In the genomic region with DNA sequence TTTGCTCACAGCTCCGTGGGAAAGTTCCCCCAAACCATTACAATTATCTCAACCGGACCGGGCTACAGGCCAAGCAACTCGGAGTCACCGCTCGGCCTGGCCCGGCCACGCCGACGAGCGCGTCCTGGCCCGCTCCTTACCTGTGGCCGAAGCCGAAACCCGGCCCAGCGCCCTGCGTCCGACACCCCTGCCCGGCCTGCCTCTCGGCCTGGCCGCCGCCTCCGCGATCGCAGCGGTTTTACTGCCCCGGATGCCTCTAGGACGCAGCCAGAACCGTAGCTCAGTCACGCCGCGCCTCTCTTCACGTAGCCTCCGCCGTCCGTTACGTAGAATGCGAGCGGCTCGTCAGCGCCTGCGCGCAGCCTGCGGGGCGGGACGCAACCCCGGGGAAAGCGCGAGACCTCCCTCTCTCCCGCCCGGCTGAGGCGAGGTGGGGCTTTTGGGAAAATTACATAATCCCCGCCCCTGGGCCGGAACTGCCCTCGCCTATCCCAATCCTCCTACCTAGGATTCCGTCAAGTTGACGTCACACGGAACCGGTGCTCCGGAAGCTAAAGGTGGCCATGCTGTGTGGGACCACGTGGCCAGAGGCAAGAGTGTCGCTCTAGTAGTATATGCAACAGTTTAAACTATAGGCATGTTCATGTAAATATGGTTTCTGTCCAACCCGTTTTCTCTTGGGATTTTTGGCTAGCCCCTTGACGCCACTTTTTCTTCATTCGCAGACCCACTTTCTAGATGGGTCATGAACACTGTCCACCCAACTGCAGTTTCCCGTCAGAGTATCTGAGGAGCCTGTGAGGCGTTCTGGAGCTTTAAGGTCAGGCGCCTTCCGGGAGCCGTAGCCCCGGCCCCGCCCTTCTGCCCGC, we compare ENCODE assay signal across 8 cellular contexts. TPM values are rescaled to one million over a fixed set of nuclear protein-coding genes. Genes with fewer than 3 reads are reported as not detected.
A peak's percentile ranks its signal among the peaks of the same experiment; 100 is the strongest.
DNase-seq lines count a peak whose midpoint lies in the region; ATAC-seq, FAIRE-seq and TF ChIP-seq lines count a peak whose summit lies in the region.

A gene with protein sequence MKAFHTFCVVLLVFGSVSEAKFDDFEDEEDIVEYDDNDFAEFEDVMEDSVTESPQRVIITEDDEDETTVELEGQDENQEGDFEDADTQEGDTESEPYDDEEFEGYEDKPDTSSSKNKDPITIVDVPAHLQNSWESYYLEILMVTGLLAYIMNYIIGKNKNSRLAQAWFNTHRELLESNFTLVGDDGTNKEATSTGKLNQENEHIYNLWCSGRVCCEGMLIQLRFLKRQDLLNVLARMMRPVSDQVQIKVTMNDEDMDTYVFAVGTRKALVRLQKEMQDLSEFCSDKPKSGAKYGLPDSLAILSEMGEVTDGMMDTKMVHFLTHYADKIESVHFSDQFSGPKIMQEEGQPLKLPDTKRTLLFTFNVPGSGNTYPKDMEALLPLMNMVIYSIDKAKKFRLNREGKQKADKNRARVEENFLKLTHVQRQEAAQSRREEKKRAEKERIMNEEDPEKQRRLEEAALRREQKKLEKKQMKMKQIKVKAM (minus strand): TSS at position 326 of the 869 bp plus-strand sequence. CDS start 7,422 bp downstream, outside the sequence.

- H3K4me3 ChIP-seq in AG04450 (ENCODE audit: low read depth, low read length) (peak within 1 kb of the TSS; percentile 65), cardiac fibroblast (replicated peaks in 1 of 2; ENCODE audit: low read depth in 2 of 2, low read length in 2 of 2) (peak within 1 kb of the TSS; percentile 60 to 94), small intestine (ENCODE audit: low read depth in 1 of 2, low read length in 2 of 2) (peak within 1 kb of the TSS; percentile 89 to 99)

- H3K9me3 ChIP-seq in AG04450 (ENCODE audit: control insufficient read depth, insufficient read depth, low read length) (no peaks in the 10 kb centered on the region), small intestine (ENCODE audit: control insufficient read depth, low read depth) (no peaks in the 10 kb centered on the region)

- H3K27ac Mint-ChIP-seq in WTC11: peak within 1 kb of the TSS; percentile 100

- POLR2A ChIA-PET in AG04450 (lab: Yijun Ruan, JAX): interaction anchor here (0.6 to 2.0 kb wide), 26 partner anchors 9 to 732 kb away, joined by 3 to 12 read pairs (median 4); partner anchors contain the start of genes CEP95, DDX5, FTSJ3 and MAP3K3
- POLR2A ChIA-PET in WTC11 (lab: Charles Lee): interaction anchor here (1.0 to 1.6 kb wide), 11 partner anchors 9 to 152 kb away, joined by 3 to 12 read pairs (median 4); partner anchors contain the start of genes FTSJ3, LIMD2, MAP3K3 and PSMC5

- CTCF ChIA-PET in AG04450 (lab: Charles Lee): interaction anchor here (0.7 to 1.7 kb wide), 3 partner anchors 9 to 24 kb away, joined by 3 read pairs; no protein-coding TSS in a partner anchor
- CTCF ChIA-PET in WTC11 (lab: Charles Lee): interaction anchor here (0.7 to 1.7 kb wide), 8 partner anchors 33 to 255 kb away, joined by 3 to 8 read pairs (median 4); no protein-coding TSS in a partner anchor

- H3K36me3 Mint-ChIP-seq in WTC11: peaks cover 17% of the 10 kb centered on the region; the same call in 1 of the 2 replicates

- H3K36me3 ChIP-seq in small intestine (ENCODE audit: control insufficient read depth in 2 of 2, insufficient read depth in 2 of 2, low read length in 2 of 2): peaks cover 0 to under 1% of the 10 kb centered on the region in 2 donors

- peaks cover 19% of the 10 kb centered on the region for H3K4me1 Mint-ChIP-seq in WTC11

- TF ChIP-seq CTCF in AG04450 (IDR thresholded peaks at IDR 0.05; ENCODE audit: low read depth, low read length) (no peak), WTC11 (IDR thresholded peaks at IDR 0.05) (no peak), cardiac fibroblast (IDR thresholded peaks at IDR 0.05; ENCODE audit: low read depth, low read length) (no peak)

- peak; percentile 97 for DNase-seq in AG04450 (ENCODE audit: low read depth, low spot score)
- DNase-seq in NCI-H226: peak; percentile 98
- peak; percentile 98 for DNase-seq in WTC11 (ENCODE audit: low spot score)
- DNase-seq in cardiac fibroblast (ENCODE audit: low read depth in 2 of 2): peak; percentile 99 to 100
- DNase-seq in iPS-NIHi11 (ENCODE audit: low spot score): peak; percentile 99
- peak; percentile 100 for DNase-seq in small intestine

- ATAC-seq in GM18909 (IDR thresholded peaks at IDR 0.05; ENCODE audit: poor library complexity, unreplicated experiment) (peak; percentile 85), HG03175 (IDR thresholded peaks at IDR 0.05; ENCODE audit: unreplicated experiment) (peak; percentile 85), WTC11 (peak; percentile 95)

- H3K27me3 ChIP-seq in AG04450 (ENCODE audit: control insufficient read depth, insufficient read depth, low read length) (no peaks in the 10 kb centered on the region), small intestine (ENCODE audit: control insufficient read depth in 2 of 2, insufficient read depth in 2 of 2, low read length in 2 of 2) (no peaks in the 10 kb centered on the region)

- H3K27ac ChIP-seq in AG04450 (ENCODE audit: low read depth, low read length) (peak within 1 kb of the TSS; percentile 99), small intestine (ENCODE audit: low read depth in 1 of 2, low read length in 1 of 2) (peak within 1 kb of the TSS; percentile 98 to 99)

- FAIRE-seq in small intestine (lab: Jason Lieb, UNC): no peak

- 0 to 1% (median 0%) methylated on average over 73 to 74 of the region's 74 CpGs for WGBS in small intestine, 3 donors

- no peaks in the 10 kb centered on the region for H3K27me3 Mint-ChIP-seq in WTC11 (ENCODE audit: low read depth)

- peak within 1 kb of the TSS; percentile 97 for H3K4me3 Mint-ChIP-seq in WTC11

- H3K9me3 Mint-ChIP-seq in WTC11: no peaks in the 10 kb centered on the region

- H3K4me1 ChIP-seq in small intestine (ENCODE audit: control insufficient read depth in 2 of 2, insufficient read depth in 1 of 2, low read depth in 1 of 2, low read length in 1 of 2): peaks cover 2 to 8% of the 10 kb centered on the region in 2 donors

TF ChIP-seq in WTC11, 78 proteins besides CTCF, POLR2A, EP300 and RAD21 (continues in another document):
- TF ChIP-seq KAT7 (CRISPR knock-in tag; IDR thresholded peaks at IDR 0.05; ENCODE audit: borderline replicate concordance) (0 out of 2 replicates have a peak, but pooled peaks have one; percentile 34), RELA (CRISPR knock-in tag; IDR thresholded peaks at IDR 0.05; ENCODE audit: borderline replicate concordance) (peak; percentile 74; the same call in 1 of the 2 replicates), FOXJ3 (CRISPR knock-in tag; IDR thresholded peaks at IDR 0.05; ENCODE audit: borderline replicate concordance) (no peak), CREM (CRISPR knock-in tag; IDR thresholded peaks at IDR 0.05) (peak; percentile 87), ZNF121 (CRISPR knock-in tag; IDR thresholded peaks at IDR 0.05) (no peak), HMGA2 (CRISPR knock-in tag; IDR thresholded peaks at IDR 0.05) (no peak), RORB (CRISPR knock-in tag; IDR thresholded peaks at IDR 0.05) (no peak), MXD4 (CRISPR knock-in tag; IDR thresholded peaks at IDR 0.05; ENCODE audit: borderline replicate concordance) (no peak), MLX (CRISPR knock-in tag; IDR thresholded peaks at IDR 0.05) (no peak), TEAD1 (CRISPR knock-in tag; IDR thresholded peaks at IDR 0.05) (no peak; the same call in 1 of the 2 replicates), TCF7 (CRISPR knock-in tag; IDR thresholded peaks at IDR 0.05; ENCODE audit: low read depth) (no peak)
- TF ChIP-seq, protein P1, sequence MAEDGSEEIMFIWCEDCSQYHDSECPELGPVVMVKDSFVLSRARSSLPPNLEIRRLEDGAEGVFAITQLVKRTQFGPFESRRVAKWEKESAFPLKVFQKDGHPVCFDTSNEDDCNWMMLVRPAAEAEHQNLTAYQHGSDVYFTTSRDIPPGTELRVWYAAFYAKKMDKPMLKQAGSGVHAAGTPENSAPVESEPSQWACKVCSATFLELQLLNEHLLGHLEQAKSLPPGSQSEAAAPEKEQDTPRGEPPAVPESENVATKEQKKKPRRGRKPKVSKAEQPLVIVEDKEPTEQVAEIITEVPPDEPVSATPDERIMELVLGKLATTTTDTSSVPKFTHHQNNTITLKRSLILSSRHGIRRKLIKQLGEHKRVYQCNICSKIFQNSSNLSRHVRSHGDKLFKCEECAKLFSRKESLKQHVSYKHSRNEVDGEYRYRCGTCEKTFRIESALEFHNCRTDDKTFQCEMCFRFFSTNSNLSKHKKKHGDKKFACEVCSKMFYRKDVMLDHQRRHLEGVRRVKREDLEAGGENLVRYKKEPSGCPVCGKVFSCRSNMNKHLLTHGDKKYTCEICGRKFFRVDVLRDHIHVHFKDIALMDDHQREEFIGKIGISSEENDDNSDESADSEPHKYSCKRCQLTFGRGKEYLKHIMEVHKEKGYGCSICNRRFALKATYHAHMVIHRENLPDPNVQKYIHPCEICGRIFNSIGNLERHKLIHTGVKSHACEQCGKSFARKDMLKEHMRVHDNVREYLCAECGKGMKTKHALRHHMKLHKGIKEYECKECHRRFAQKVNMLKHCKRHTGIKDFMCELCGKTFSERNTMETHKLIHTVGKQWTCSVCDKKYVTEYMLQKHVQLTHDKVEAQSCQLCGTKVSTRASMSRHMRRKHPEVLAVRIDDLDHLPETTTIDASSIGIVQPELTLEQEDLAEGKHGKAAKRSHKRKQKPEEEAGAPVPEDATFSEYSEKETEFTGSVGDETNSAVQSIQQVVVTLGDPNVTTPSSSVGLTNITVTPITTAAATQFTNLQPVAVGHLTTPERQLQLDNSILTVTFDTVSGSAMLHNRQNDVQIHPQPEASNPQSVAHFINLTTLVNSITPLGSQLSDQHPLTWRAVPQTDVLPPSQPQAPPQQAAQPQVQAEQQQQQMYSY (CRISPR knock-in tag; IDR thresholded peaks at IDR 0.05): no peak

RNA-seq across cellular contexts. Expression of the gene that starts here (rescaled TPM):
- polyA plus RNA-seq in AG04450 (2011; rRNA removed): 52.2 and 68.9 TPM in 2 replicates
- 33.4 and 40.0 TPM in 2 replicates for polyA minus RNA-seq in AG04450 (2011; rRNA and poly(A)+ RNA removed)
- 63.0 to 70.9 TPM (median 63.9 TPM) in 3 replicates for total RNA-seq in WTC11 (2021)
- 10 to 100 TPM; 19.5 to 87.0 (median 33.2) TPM for polyA plus RNA-seq in small intestine

Comparison
In these comparisons a context has a peak if more than half of its experiments do, and no peak if none do; other contexts are left out.
1. Peak in every context shown above with its lines: DNase-seq, ATAC-seq, H3K4me3 ChIP-seq and H3K27ac ChIP-seq.